In the genomic region with DNA sequence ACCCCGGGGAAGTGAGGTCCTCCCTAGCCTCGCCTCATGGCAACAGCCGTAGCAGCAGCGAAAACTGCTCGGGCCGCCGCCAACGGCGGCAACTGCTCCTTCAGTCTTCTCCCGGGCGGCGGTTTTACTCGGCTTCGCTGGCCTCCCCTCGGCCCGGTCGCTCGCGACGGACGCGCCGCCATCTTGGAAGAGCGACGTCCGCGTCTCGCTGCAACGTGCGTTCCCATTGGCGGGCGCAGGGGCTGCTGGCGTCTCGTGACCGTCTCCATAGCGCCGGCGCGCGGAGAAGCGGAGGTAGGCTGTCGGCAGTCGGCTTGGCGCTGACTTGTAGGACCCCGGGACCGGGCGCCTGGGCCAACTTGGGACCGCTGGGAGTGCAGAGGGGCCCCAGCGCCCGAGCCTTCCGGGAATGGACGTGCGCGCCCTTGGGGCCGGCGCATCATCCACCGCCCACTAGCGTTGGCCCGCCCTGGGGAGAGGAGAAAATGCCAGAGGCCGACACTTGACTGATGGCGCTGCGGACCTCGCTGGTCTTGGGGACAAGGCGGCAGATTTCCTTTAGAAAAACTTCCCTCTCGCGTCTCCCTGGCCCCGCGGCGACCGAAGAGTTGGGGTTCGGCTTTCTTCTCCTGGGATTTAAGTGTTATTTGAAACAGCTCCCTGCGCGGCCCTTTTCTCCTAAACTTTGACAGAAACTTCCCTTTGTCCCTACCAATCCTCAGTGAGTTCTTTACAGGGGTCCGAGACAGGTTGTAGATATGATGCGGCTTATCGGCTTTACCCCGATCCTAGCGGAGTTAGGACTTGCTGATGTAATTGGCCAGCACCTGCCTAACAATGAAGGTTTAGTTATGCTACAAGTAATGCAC, we compare ENCODE assay signal across 8 cellular contexts.
DNase-seq lines count a peak whose midpoint lies in the region; ATAC-seq and TF ChIP-seq lines count a peak whose summit lies in the region.

A gene with protein sequence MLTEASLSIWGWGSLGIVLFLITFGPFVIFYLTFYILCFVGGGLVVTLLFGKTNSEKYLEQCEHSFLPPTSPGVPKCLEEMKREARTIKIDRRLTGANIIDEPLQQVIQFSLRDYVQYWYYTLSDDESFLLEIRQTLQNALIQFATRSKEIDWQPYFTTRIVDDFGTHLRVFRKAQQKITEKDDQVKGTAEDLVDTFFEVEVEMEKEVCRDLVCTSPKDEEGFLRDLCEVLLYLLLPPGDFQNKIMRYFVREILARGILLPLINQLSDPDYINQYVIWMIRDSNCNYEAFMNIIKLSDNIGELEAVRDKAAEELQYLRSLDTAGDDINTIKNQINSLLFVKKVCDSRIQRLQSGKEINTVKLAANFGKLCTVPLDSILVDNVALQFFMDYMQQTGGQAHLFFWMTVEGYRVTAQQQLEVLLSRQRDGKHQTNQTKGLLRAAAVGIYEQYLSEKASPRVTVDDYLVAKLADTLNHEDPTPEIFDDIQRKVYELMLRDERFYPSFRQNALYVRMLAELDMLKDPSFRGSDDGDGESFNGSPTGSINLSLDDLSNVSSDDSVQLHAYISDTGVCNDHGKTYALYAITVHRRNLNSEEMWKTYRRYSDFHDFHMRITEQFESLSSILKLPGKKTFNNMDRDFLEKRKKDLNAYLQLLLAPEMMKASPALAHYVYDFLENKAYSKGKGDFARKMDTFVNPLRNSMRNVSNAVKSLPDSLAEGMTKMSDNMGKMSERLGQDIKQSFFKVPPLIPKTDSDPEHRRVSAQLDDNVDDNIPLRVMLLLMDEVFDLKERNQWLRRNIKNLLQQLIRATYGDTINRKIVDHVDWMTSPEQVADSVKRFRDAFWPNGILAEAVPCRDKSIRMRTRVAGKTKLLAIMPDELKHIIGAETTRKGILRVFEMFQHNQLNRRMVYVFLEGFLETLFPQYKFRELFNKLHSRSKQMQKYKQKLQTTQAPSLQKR (minus strand): TSS at position 193 of the 869 bp plus-strand sequence. CDS start 199 bp downstream, outside the sequence.

- peaks cover 18% of the 10 kb centered on the region for H3K36me3 Mint-ChIP-seq in central memory CD8-positive, alpha-beta T cell (ENCODE audit: insufficient read depth)

- peak within 1 kb of the TSS; percentile 95 for H3K4me3 Mint-ChIP-seq in central memory CD8-positive, alpha-beta T cell

- H3K27ac Mint-ChIP-seq in central memory CD8-positive, alpha-beta T cell (ENCODE audit: low read depth): peak within 1 kb of the TSS; percentile 99

- no peaks in the 10 kb centered on the region for H3K9me3 Mint-ChIP-seq in central memory CD8-positive, alpha-beta T cell

- TF ChIP-seq CTCF in AG10803 (conservative IDR thresholded peaks at IDR 0.05; ENCODE audit: low read length): peak; percentile 34

- no peaks in the 10 kb centered on the region for H3K27me3 Mint-ChIP-seq in central memory CD8-positive, alpha-beta T cell

- peak; percentile 90 for DNase-seq in AG10803 (ENCODE audit: low read depth)
- DNase-seq in NCI-H345 treated with DMSO at 0.1 percent for 48 hours (lab: John Stamatoyannopoulos, UW; ENCODE audit: unreplicated experiment): peak; percentile 91
- DNase-seq in activated CD4-positive, CD25-positive, alpha-beta regulatory T cell treated with anti-CD3 and anti-CD28 coated beads, Interleukin-2, amount 50 U/mL, for 16 hours (ENCODE audit: low read depth, low spot score): peak; percentile 78
- peak; percentile 79 to 81 for DNase-seq in central memory CD8-positive, alpha-beta T cell (ENCODE audit: low spot score in 2 of 2)
- DNase-seq in islet precursor cell: peak; percentile 97
- DNase-seq in stimulated activated CD4-positive, alpha-beta T cell treated with anti-CD3 and anti-CD28 coated beads, Interleukin-12 subunit alpha, Interleukin-12 subunit beta, amount 100 ng/mL, for 48 hours (ENCODE audit: low read depth in 2 of 3, low spot score in 1 of 3): peak; percentile 74 to 89 (median 79)

- peaks cover 45% of the 10 kb centered on the region for H3K4me1 Mint-ChIP-seq in central memory CD8-positive, alpha-beta T cell

- peak within 1 kb of the TSS; percentile 91 for H3K4me3 ChIP-seq in AG10803 (ENCODE audit: low read length)

- ATAC-seq in GM19025 (IDR thresholded peaks at IDR 0.05; ENCODE audit: low read depth, unreplicated experiment) (peak; percentile 91), HG03342 (IDR thresholded peaks at IDR 0.05; ENCODE audit: unreplicated experiment) (peak; percentile 96)
- peak; percentile 95 for ATAC-seq in central memory CD8-positive, alpha-beta T cell (replicated peaks; ENCODE audit: extremely low read depth, poor library complexity, severe bottlenecking)

Comparison
In these comparisons a context has a peak if more than half of its experiments do, and no peak if none do; other contexts are left out.
1. Peak in every context shown above with its lines: DNase-seq, ATAC-seq and H3K4me3 ChIP-seq.